Comparison of ENCODE assay signal across 12 cellular contexts in genomic region chr4:14853186-14853946, GRCh38.
DNase-seq lines count a peak whose midpoint lies in the region; ATAC-seq, FAIRE-seq and TF ChIP-seq lines count a peak whose summit lies in the region.
"Had no signal": no experiment of that assay in that cellular context is flagged by ENCODE, and none has a peak within 500 bp of the region (broad histone marks: within the 10 kb centered on the region; RNA-seq: fewer than 3 reads in every experiment).

No MANE protein-coding gene starts in this region.

- H3K4me2 ChIP-seq in GM23338 (0 out of 2 replicates have a peak overlapping the region, but pooled peaks have one; percentile 42), fibroblast of lung (ENCODE audit: extremely low read depth, insufficient read depth, low read length) (no peak overlapping the region)

- H3K79me2 ChIP-seq in GM23338 (replicated peaks; ENCODE audit: insufficient read depth) = no peaks in the 10 kb centered on the region
- no peaks in the 10 kb centered on the region for H3K79me2 ChIP-seq in fibroblast of lung (ENCODE audit: control insufficient read depth, insufficient read depth, low read length)

- peaks cover 11% of the 10 kb centered on the region; the same call in 1 of the 2 replicates for H3K4me1 ChIP-seq in GM23338 (ENCODE audit: insufficient read depth)
- H3K4me1 ChIP-seq in fibroblast of lung (ENCODE audit: control insufficient read depth, extremely low read depth, insufficient read depth, low read length) = peaks cover 16% of the 10 kb centered on the region
- H3K4me1 ChIP-seq in naive thymus-derived CD4-positive, alpha-beta T cell (ENCODE audit: control insufficient read depth in 2 of 2, insufficient read depth in 2 of 2, low read length in 2 of 2) = no peaks in the 10 kb centered on the region

- no peak overlapping the region for H3K9ac ChIP-seq in fibroblast of lung (ENCODE audit: insufficient read depth, low read length)

- CTCF ChIA-PET in naive thymus-derived CD4-positive, alpha-beta T cell (lab: Charles Lee) = no interaction called here

- DNase-seq in GM23338 (ENCODE audit: low spot score) = peak; percentile 10
- peak; percentile 48 for DNase-seq in T1000 (lab: John Stamatoyannopoulos, UW)
- peak; percentile 92 to 96 for DNase-seq in fibroblast of lung (ENCODE audit: low read depth in 2 of 2)
- DNase-seq in retinal pigment epithelial cell (ENCODE audit: low read depth) = peak; percentile 44
- no peak for DNase-seq in GM12892 (ENCODE audit: insufficient read length)
- DNase-seq in naive thymus-derived CD4-positive, alpha-beta T cell = no peak
- no peak for DNase-seq in mesenteric fat pad (ENCODE audit: low spot score)
- no peak for DNase-seq in retina
- DNase-seq: central memory CD4-positive, alpha-beta T cell; NCI-H1694 had no signal

- peaks cover 13% of the 10 kb centered on the region for H3K9me3 Mint-ChIP-seq in GM23338
- peaks cover 0 to 10% (median 0%) of the 10 kb centered on the region in 11 donors for H3K9me3 Mint-ChIP-seq in naive thymus-derived CD4-positive, alpha-beta T cell

- peaks cover 3% of the 10 kb centered on the region for H3K27me3 Mint-ChIP-seq in GM23338 (ENCODE audit: insufficient read depth, low read depth, poor library complexity)
- H3K27me3 Mint-ChIP-seq in naive thymus-derived CD4-positive, alpha-beta T cell = peaks cover 0 to 32% (median 18%) of the 10 kb centered on the region in 5 donors

- peaks cover 14% of the 10 kb centered on the region; the same call in 2 of the 3 replicates for H3K4me1 Mint-ChIP-seq in GM23338
- H3K4me1 Mint-ChIP-seq in naive thymus-derived CD4-positive, alpha-beta T cell = peaks cover 0 to 22% (median 0%) of the 10 kb centered on the region in 7 donors

- no peaks in the 10 kb centered on the region for H3F3A ChIP-seq in GM23338 (replicated peaks; ENCODE audit: low read depth)

- POLR2A ChIA-PET in naive thymus-derived CD4-positive, alpha-beta T cell (lab: Charles Lee) = no interaction called here

- ATAC-seq in GM23338 = peak; percentile 39; the same call in 2 of the 3 replicates
- no peak for ATAC-seq in naive thymus-derived CD4-positive, alpha-beta T cell

- H3K9me3 ChIP-seq in fibroblast of lung (ENCODE audit: control insufficient read depth, insufficient read depth, low read depth, low read length) = no peaks in the 10 kb centered on the region
- H3K9me3 ChIP-seq in naive thymus-derived CD4-positive, alpha-beta T cell (ENCODE audit: control insufficient read depth in 2 of 3, low read length in 3 of 3) = no peaks in the 10 kb centered on the region

- H3K36me3 Mint-ChIP-seq in GM23338 (ENCODE audit: low read depth) = peaks cover 14% of the 10 kb centered on the region
- H3K36me3 Mint-ChIP-seq in naive thymus-derived CD4-positive, alpha-beta T cell = peaks cover 0 to 4% (median 0%) of the 10 kb centered on the region in 5 donors

- H3K36me3 ChIP-seq in GM23338 (ENCODE audit: insufficient read depth) (peaks cover 3% of the 10 kb centered on the region; the same call in 1 of the 2 replicates), fibroblast of lung (ENCODE audit: control insufficient read depth, insufficient read depth, low read length) (no peaks in the 10 kb centered on the region)
- H3K36me3 ChIP-seq in naive thymus-derived CD4-positive, alpha-beta T cell (ENCODE audit: control insufficient read depth in 2 of 3, insufficient read depth in 3 of 3, low read length in 3 of 3) = no peaks in the 10 kb centered on the region

- intact Hi-C loops in naive thymus-derived CD4-positive, alpha-beta T cell (cut with micrococcal nuclease) = no loop called here

- no peak for FAIRE-seq in GM12892 (lab: Jason Lieb, UNC)

- H4K20me1 ChIP-seq in GM23338 (replicated peaks; ENCODE audit: insufficient read depth) (no peaks in the 10 kb centered on the region), fibroblast of lung (ENCODE audit: control insufficient read depth, extremely low read depth, insufficient read depth, low read length) (no peaks in the 10 kb centered on the region)

- H3K27me3 ChIP-seq in GM23338 (ENCODE audit: insufficient read depth) = no peaks in the 10 kb centered on the region
- no peaks in the 10 kb centered on the region for H3K27me3 ChIP-seq in fibroblast of lung (ENCODE audit: control insufficient read depth, insufficient read depth, low read length)
- H3K27me3 ChIP-seq in naive thymus-derived CD4-positive, alpha-beta T cell (ENCODE audit: control insufficient read depth in 2 of 2, insufficient read depth in 2 of 2, low read length in 2 of 2) = no peaks in the 10 kb centered on the region

- H3K9me2 ChIP-seq in GM23338 (ENCODE audit: insufficient read depth) = peaks cover 23% of the 10 kb centered on the region

- TF ChIP-seq CTCF in GM23338 (conservative IDR thresholded peaks at IDR 0.05; ENCODE audit: low read depth in 2 of 2) (no peak), fibroblast of lung (conservative IDR thresholded peaks at IDR 0.05 in 1 of 2, IDR thresholded peaks at IDR 0.05 in 1 of 2; ENCODE audit: low read depth in 1 of 2, low read length in 2 of 2) (no peak), retinal pigment epithelial cell (conservative IDR thresholded peaks at IDR 0.05; ENCODE audit: low read depth, low read length) (no peak)

- H3K4me3 Mint-ChIP-seq in GM23338 = no peak overlapping the region
- no peak overlapping the region for H3K4me3 Mint-ChIP-seq in naive thymus-derived CD4-positive, alpha-beta T cell

- TF ChIP-seq POLR2A in GM12892 (IDR thresholded peaks at IDR 0.05; ENCODE audit: low read depth, low read length) = no peak

- H2AFZ ChIP-seq in GM23338 = no peak overlapping the region; the same call in 1 of the 2 replicates
- no peak overlapping the region for H2AFZ ChIP-seq in fibroblast of lung (ENCODE audit: low read length)

- H3K4me3 ChIP-seq in GM23338 (no peak overlapping the region), fibroblast of lung (replicated peaks in 1 of 4; ENCODE audit: control extremely low read depth in 1 of 4, insufficient read depth in 1 of 4, low read depth in 3 of 4, low read length in 4 of 4) (no peak overlapping the region), retinal pigment epithelial cell (ENCODE audit: low read length) (no peak overlapping the region)
- no peak overlapping the region for H3K4me3 ChIP-seq in naive thymus-derived CD4-positive, alpha-beta T cell (ENCODE audit: low read length)
- H3K4me3 ChIP-seq: lung had no signal

- peak overlapping the region; percentile 55; the same call in 1 of the 2 replicates for H3K27ac Mint-ChIP-seq in GM23338
- no peak overlapping the region for H3K27ac Mint-ChIP-seq in naive thymus-derived CD4-positive, alpha-beta T cell
- H3K27ac Mint-ChIP-seq: progenitor cell of endocrine pancreas had no signal

- H3K27ac ChIP-seq in GM23338 (ENCODE audit: low read depth) = 0 out of 2 replicates have a peak overlapping the region, but pooled peaks have one; percentile 41
- H3K27ac ChIP-seq in fibroblast of lung (ENCODE audit: insufficient read depth, low read length) = no peak overlapping the region
- no peak overlapping the region for H3K27ac ChIP-seq in naive thymus-derived CD4-positive, alpha-beta T cell (ENCODE audit: low read depth, low read length)

TF ChIP-seq in GM23338, 12 proteins besides CTCF, POLR2A, EP300 and RAD21 (continues in another document):
- TF ChIP-seq EZH2 (IDR thresholded peaks at IDR 0.05; ENCODE audit: low read depth, unreplicated experiment) = no peak

Comparison
In these comparisons a context has a peak if more than half of its experiments do, and no peak if none do; other contexts are left out.
1. DNase-seq: peak in GM23338 (single experiment), T1000 (single experiment), fibroblast of lung (2 of 2) and retinal pigment epithelial cell (single experiment); none in GM12892 (single experiment), naive thymus-derived CD4-positive, alpha-beta T cell (0 of 9), mesenteric fat pad (single experiment) and retina (single experiment).